1 cellular context compared by ENCODE assay signal in genomic region chr19:18416778-18417249, GRCh38.
A peak's percentile ranks its signal among the peaks of the same experiment; 100 is the strongest.
TF ChIP-seq lines count a peak whose summit lies in the region.

No MANE protein-coding gene starts in this region.

TF ChIP-seq in HepG2, 621 proteins besides CTCF, POLR2A, EP300 and RAD21 (continued from another document):
- no peak for TF ChIP-seq ZNF335 (CRISPR knock-in tag; IDR thresholded peaks at IDR 0.05)
- no peak for TF ChIP-seq FOXK2 (IDR thresholded peaks at IDR 0.05)
- no peak for TF ChIP-seq PITX1 (CRISPR knock-in tag; IDR thresholded peaks at IDR 0.05)
- no peak for TF ChIP-seq ZNF616 (CRISPR knock-in tag; IDR thresholded peaks at IDR 0.05; ENCODE audit: low read depth)
- peak; percentile 64 for TF ChIP-seq HOXA3 (CRISPR knock-in tag; IDR thresholded peaks at IDR 0.05)
- TF ChIP-seq HNF4G (IDR thresholded peaks at IDR 0.05; ENCODE audit: borderline replicate concordance, low read depth, low read length) = no peak
- no peak for TF ChIP-seq HNF4G (CRISPR knock-in tag; IDR thresholded peaks at IDR 0.05; ENCODE audit: borderline replicate concordance, low read depth)
- no peak for TF ChIP-seq SRSF9 (IDR thresholded peaks at IDR 0.05; ENCODE audit: borderline replicate concordance, insufficient read depth, low read depth, low read length, poor library complexity, severe bottlenecking)
- TF ChIP-seq MAFF (IDR thresholded peaks at IDR 0.05; ENCODE audit: low read depth, low read length) = no peak
- no peak for TF ChIP-seq KAT2B (IDR thresholded peaks at IDR 0.05; ENCODE audit: borderline replicate concordance, low read depth, low read length)
- peak; percentile 98 for TF ChIP-seq ZNF746 (CRISPR knock-in tag; IDR thresholded peaks at IDR 0.05)
- no peak for TF ChIP-seq TBX3 (IDR thresholded peaks at IDR 0.05; ENCODE audit: borderline replicate concordance)
- TF ChIP-seq SRSF1 (optimal IDR thresholded peaks at IDR 0.05; ENCODE audit: low read depth, low read length) = peak; percentile 13
- TF ChIP-seq E2F1 (CRISPR knock-in tag; IDR thresholded peaks at IDR 0.05) = no peak
- TF ChIP-seq ONECUT2 (CRISPR knock-in tag; IDR thresholded peaks at IDR 0.05) = no peak
- TF ChIP-seq ZNF251 (CRISPR knock-in tag; IDR thresholded peaks at IDR 0.05) = no peak
- TF ChIP-seq ZNF281 (CRISPR knock-in tag; IDR thresholded peaks at IDR 0.05; ENCODE audit: borderline replicate concordance) = peak; percentile 51; the same call in 1 of the 2 replicates
- no peak for TF ChIP-seq ATF5 (CRISPR knock-in tag; IDR thresholded peaks at IDR 0.05; ENCODE audit: low read depth)
- no peak for TF ChIP-seq FLYWCH1 (CRISPR knock-in tag; IDR thresholded peaks at IDR 0.05)
- TF ChIP-seq ZNF850 (CRISPR knock-in tag; conservative IDR thresholded peaks at IDR 0.05) = no peak
- TF ChIP-seq ZNF614 (CRISPR knock-in tag; IDR thresholded peaks at IDR 0.05; ENCODE audit: borderline replicate concordance) = no peak
- no peak for TF ChIP-seq SALL2 (CRISPR knock-in tag; IDR thresholded peaks at IDR 0.05)
- no peak for TF ChIP-seq TAF1 (CRISPR knock-in tag; IDR thresholded peaks at IDR 0.05)
- TF ChIP-seq NFYC (CRISPR knock-in tag; IDR thresholded peaks at IDR 0.05) = no peak
- no peak for TF ChIP-seq ZNF510 (CRISPR knock-in tag; IDR thresholded peaks at IDR 0.05; ENCODE audit: low read depth)
- peak; percentile 17; the same call in 1 of the 2 replicates for TF ChIP-seq TBX2 (CRISPR knock-in tag; IDR thresholded peaks at IDR 0.05; ENCODE audit: borderline replicate concordance)
- TF ChIP-seq EED (CRISPR knock-in tag; IDR thresholded peaks at IDR 0.05) = 0 out of 2 replicates have a peak, but pooled peaks have one; percentile 35
- TF ChIP-seq KDM3A (CRISPR knock-in tag; IDR thresholded peaks at IDR 0.05; ENCODE audit: low read depth) = no peak
- TF ChIP-seq BHLHE40 (IDR thresholded peaks at IDR 0.05; ENCODE audit: low read length) = no peak
- TF ChIP-seq ZNF577 (CRISPR knock-in tag; IDR thresholded peaks at IDR 0.05; ENCODE audit: borderline replicate concordance, low read depth) = no peak
- no peak for TF ChIP-seq ZFYVE20 (CRISPR knock-in tag; IDR thresholded peaks at IDR 0.05; ENCODE audit: borderline replicate concordance, low read depth)
- TF ChIP-seq SMAD1 (CRISPR knock-in tag; IDR thresholded peaks at IDR 0.05; ENCODE audit: borderline replicate concordance, low read depth) = no peak
- TF ChIP-seq SP5 (CRISPR knock-in tag; IDR thresholded peaks at IDR 0.05; ENCODE audit: borderline replicate concordance, low read depth) = no peak
- peak; percentile 38; the same call in 1 of the 2 replicates for TF ChIP-seq RARA (CRISPR knock-in tag; IDR thresholded peaks at IDR 0.05)
- TF ChIP-seq CENPBD1 (CRISPR knock-in tag; IDR thresholded peaks at IDR 0.05; ENCODE audit: borderline replicate concordance, low read depth) = no peak
- TF ChIP-seq SYNCRIP (IDR thresholded peaks at IDR 0.05; ENCODE audit: insufficient read depth, low read depth, low read length) = no peak
- no peak for TF ChIP-seq ZNF800 (CRISPR knock-in tag; IDR thresholded peaks at IDR 0.05)
- no peak for TF ChIP-seq ZSCAN31 (CRISPR knock-in tag; IDR thresholded peaks at IDR 0.05; ENCODE audit: low read depth)
- TF ChIP-seq ARID5B (CRISPR knock-in tag; IDR thresholded peaks at IDR 0.05) = no peak
- no peak for TF ChIP-seq CCAR2 (optimal IDR thresholded peaks at IDR 0.05; ENCODE audit: low read depth, low read length)
- 0 out of 2 replicates have a peak, but pooled peaks have one; percentile 39 for TF ChIP-seq GABPB1 (CRISPR knock-in tag; IDR thresholded peaks at IDR 0.05)
- 0 out of 2 replicates have a peak, but pooled peaks have one; percentile 86 for TF ChIP-seq U2AF2 (IDR thresholded peaks at IDR 0.05; ENCODE audit: low read depth, low read length)
- no peak for TF ChIP-seq NFATC3 (CRISPR knock-in tag; IDR thresholded peaks at IDR 0.05)
- TF ChIP-seq ZNF441 (CRISPR knock-in tag; IDR thresholded peaks at IDR 0.05; ENCODE audit: borderline replicate concordance) = 0 out of 2 replicates have a peak, but pooled peaks have one; percentile 16
